Comparison of ENCODE assay signal across 6 cellular contexts in the genomic region with DNA sequence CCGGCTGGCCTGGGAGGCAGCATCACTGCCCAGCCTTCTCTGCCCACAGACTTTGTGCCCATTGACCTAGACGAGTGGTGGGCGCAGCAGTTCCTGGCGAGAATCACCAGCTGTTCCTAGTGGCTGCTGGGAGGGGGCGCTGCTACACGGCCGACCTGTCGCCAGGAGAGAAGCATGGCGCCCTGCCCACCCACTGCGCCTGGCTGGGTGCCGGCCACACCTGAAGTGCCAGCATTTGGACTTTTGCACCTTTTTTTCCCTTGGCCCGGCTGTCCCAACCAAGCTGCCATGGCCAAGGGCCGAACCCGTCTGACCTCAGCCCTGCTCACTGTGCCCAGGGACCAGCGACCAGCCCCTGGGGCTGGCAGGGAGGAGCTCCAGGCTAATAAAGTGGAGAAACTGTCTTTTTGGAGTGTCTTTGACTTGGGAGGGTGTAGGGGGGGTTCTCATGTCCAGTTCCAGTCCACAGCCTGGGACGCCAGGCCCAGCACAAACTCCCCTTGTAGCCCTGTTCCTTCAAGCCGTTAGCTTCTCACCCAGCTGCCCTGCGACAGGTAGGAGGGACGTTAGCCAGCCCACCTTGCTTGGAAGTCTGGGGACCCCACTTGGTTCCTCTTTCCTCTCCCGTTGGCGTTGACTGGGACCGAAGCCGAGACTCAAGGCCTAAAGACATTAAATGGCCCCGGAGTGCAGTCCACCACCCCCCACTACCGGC. TPM values are rescaled to one million over a fixed set of nuclear protein-coding genes. Genes with fewer than 3 reads are reported as not detected.
DNase-seq lines count a peak whose midpoint lies in the region; ATAC-seq and TF ChIP-seq lines count a peak whose summit lies in the region.

No MANE protein-coding gene starts in this region.

- peak overlapping the region; percentile 86 for H3K4me3 ChIP-seq in GM12864 (ENCODE audit: low read depth, low read length)
- peak overlapping the region in 1 of 2 donors; percentile 70 for H3K4me3 ChIP-seq in body of pancreas

- TF ChIP-seq CTCF in GM12864 (IDR thresholded peaks at IDR 0.05; ENCODE audit: low read depth, low read length, missing control alignments) (peak; percentile 75), body of pancreas (IDR thresholded peaks at IDR 0.05) (peak in 6 of 7 experiments; percentile 22 to 65 (median 58)), nephron (IDR thresholded peaks at IDR 0.05; ENCODE audit: unreplicated experiment in 3 of 3) (peak; percentile 28 to 42 (median 40))

- TF ChIP-seq POLR2A in body of pancreas (IDR thresholded peaks at IDR 0.05) = no peak

- no peaks in the 10 kb centered on the region for H3K9me3 ChIP-seq in body of pancreas

- H3K36me3 Mint-ChIP-seq in nephron (ENCODE audit: low read depth) = no peaks in the 10 kb centered on the region

- DNase-seq in GM12864 (ENCODE audit: low read depth) (no peak), NCI-H345 (lab: John Stamatoyannopoulos, UW) (peak; percentile 58), body of pancreas (peak; percentile 88 to 93 (median 92)), mesenteric fat pad (ENCODE audit: low spot score) (no peak)

- H3K36me3 ChIP-seq in body of pancreas (replicated peaks in 1 of 2; ENCODE audit: insufficient read depth in 1 of 2, low read depth in 2 of 2) = no peaks in the 10 kb centered on the region

- H3K9me3 Mint-ChIP-seq in nephron = no peaks in the 10 kb centered on the region

- intact Hi-C loops in body of pancreas (cut with DNase I) = no loop called here

- 17 to 28% methylated on average over 13 to 25 of the region's 25 CpGs for WGBS in body of pancreas, 2 donors

- peak overlapping the region; percentile 92 to 96 (median 95) for H3K27ac ChIP-seq in body of pancreas

- no peaks in the 10 kb centered on the region for H3K4me1 Mint-ChIP-seq in nephron

- ATAC-seq in body of pancreas (peak; percentile 72), GM21825 (IDR thresholded peaks at IDR 0.05; ENCODE audit: unreplicated experiment) (no peak)

- peaks cover 14% of the 10 kb centered on the region for H3K27me3 Mint-ChIP-seq in nephron (ENCODE audit: low read depth)

- peak overlapping the region in 2 of 3 experiments; percentile 69 to 79 for H3K27ac Mint-ChIP-seq in nephron

- H3K4me3 Mint-ChIP-seq in nephron = peak overlapping the region; percentile 79 to 84 (median 84)

- H3K27me3 ChIP-seq in body of pancreas = no peaks in the 10 kb centered on the region

- peaks cover 72% of the 10 kb centered on the region for H3K4me1 ChIP-seq in body of pancreas

RNA-seq across cellular contexts. Expression of gene WDR90, which starts 0.9 kb away (rescaled TPM):
- total RNA-seq in body of pancreas (100 to 1,000 TPM in 1 of 2 donors, 10 to 100 TPM in 1; 15.8 to 111 TPM), mesenteric fat pad (21.1 TPM)

RNA-seq across cellular contexts. Expression of gene MCRIP2, which starts 6.6 kb away (rescaled TPM):
- 10 to 100 TPM; 41.2 to 47.5 TPM for total RNA-seq in body of pancreas
- total RNA-seq in mesenteric fat pad = 34.7 TPM

RNA-seq across cellular contexts. Expression of gene METTL26, which starts 12.1 kb away (rescaled TPM):
- total RNA-seq in body of pancreas (100 to 1,000 TPM in 1 of 2 donors, 10 to 100 TPM in 1; 76.8 to 115 TPM), mesenteric fat pad (62.2 TPM)

RNA-seq across cellular contexts. Expression of gene WFIKKN1, which starts 17.4 kb away (rescaled TPM):
- 1 to 10 TPM; 3.9 to 5.6 TPM for total RNA-seq in body of pancreas
- 0.55 TPM for total RNA-seq in mesenteric fat pad

RNA-seq across cellular contexts. Expression of gene RHOT2, which starts 19.7 kb away (rescaled TPM):
- total RNA-seq in body of pancreas (10 to 100 TPM; 65.6 to 89.0 TPM), mesenteric fat pad (73.9 TPM)

Comparison
In these comparisons a context has a peak if more than half of its experiments do, and no peak if none do; other contexts are left out.
1. DNase-seq: peak in NCI-H345 (single experiment) and body of pancreas (4 of 4); none in GM12864 (single experiment) and mesenteric fat pad (single experiment).
2. Peak in every context shown above with its lines, with median percentiles within 50 percentile points of each other: CTCF ChIP-seq.